16 cellular contexts compared by ENCODE assay signal in genomic region chr7:6533893-6534804, GRCh38. TPM values are rescaled to one million over a fixed set of nuclear protein-coding genes. Genes with fewer than 3 reads are reported as not detected.
DNase-seq lines count a peak whose midpoint lies in the region; ATAC-seq, FAIRE-seq and TF ChIP-seq lines count a peak whose summit lies in the region.
"Had no signal": no experiment of that assay in that cellular context is flagged by ENCODE, and none has a peak within 500 bp of the region (broad histone marks: within the 10 kb centered on the region; RNA-seq: fewer than 3 reads in every experiment).

No MANE protein-coding gene starts in this region.

- 43 to 56% (median 53%) methylated on average over 19 of the region's 19 CpGs for WGBS in psoas muscle, 3 donors

- H3K27me3 ChIP-seq in psoas muscle (ENCODE audit: insufficient read depth in 3 of 3, low read length in 2 of 3): peaks cover 0 to 68% (median 30%) of the 10 kb centered on the region in 3 donors
- peaks cover 87% of the 10 kb centered on the region for H3K27me3 ChIP-seq in foreskin keratinocyte
- H3K27me3 ChIP-seq: testis had no signal

- H3K4me3 ChIP-seq in psoas muscle: no peak overlapping the region
- H3K4me3 ChIP-seq: esophagus muscularis mucosa, SJSA1, spleen, testis had no signal

- DNase-seq in GM12891 (ENCODE audit: insufficient read length, low spot score) (no peak), retina (peak; percentile 21), EL (no peak), psoas muscle (no peak), cortex of kidney (lab: John Stamatoyannopoulos, UW) (no peak), foreskin keratinocyte (no peak)
- DNase-seq in activated T-cell treated with anti-CD3 and anti-CD28 coated beads, Interleukin-2, amount 50 U/mL, for 4 hours: no peak
- DNase-seq: DMS153; naive thymus-derived CD8-positive, alpha-beta T cell; NCI-H82; spleen; testis had no signal

- peaks cover 14% of the 10 kb centered on the region for H3K4me1 Mint-ChIP-seq in activated T-cell treated with anti-CD3 and anti-CD28 coated beads, Interleukin-2, amount 50 U/mL, for 4 hours (ENCODE audit: low read depth)

- no peaks in the 10 kb centered on the region for H3K36me3 ChIP-seq in psoas muscle (ENCODE audit: insufficient read depth in 1 of 2, low read depth in 1 of 2)
- H3K36me3 ChIP-seq: esophagus muscularis mucosa, SJSA1, spleen had no signal

- no peaks in the 10 kb centered on the region for H3K4me1 ChIP-seq in psoas muscle
- no peaks in the 10 kb centered on the region for H3K4me1 ChIP-seq in foreskin keratinocyte

- TF ChIP-seq CTCF in psoas muscle (IDR thresholded peaks at IDR 0.05) (no peak), foreskin keratinocyte (conservative IDR thresholded peaks at IDR 0.05) (no peak)

- H3K4me3 Mint-ChIP-seq in activated T-cell treated with anti-CD3 and anti-CD28 coated beads, Interleukin-2, amount 50 U/mL, for 4 hours: peak overlapping the region; percentile 26

- ATAC-seq in GM21723 (IDR thresholded peaks at IDR 0.05; ENCODE audit: unreplicated experiment): peak; percentile 33
- peak in 1 of 2 donors; percentile 30 for ATAC-seq in activated T-cell treated with anti-CD3 and anti-CD28 coated beads, Interleukin-2, amount 50 U/mL, for 4 hours
- ATAC-seq in psoas muscle: no peak
- no peak for ATAC-seq in foreskin keratinocyte
- ATAC-seq: naive thymus-derived CD8-positive, alpha-beta T cell had no signal

- intact Hi-C loops in psoas muscle (cut with DNase I): no loop called here

- H3K27ac ChIP-seq in psoas muscle (no peak overlapping the region), foreskin keratinocyte (no peak overlapping the region)
- H3K27ac ChIP-seq: esophagus muscularis mucosa, SJSA1, spleen, testis had no signal

- peak; percentile 82 for FAIRE-seq in GM12891 (lab: Jason Lieb, UNC)
- FAIRE-seq: islet of Langerhans had no signal

- H3K36me3 Mint-ChIP-seq in activated T-cell treated with anti-CD3 and anti-CD28 coated beads, Interleukin-2, amount 50 U/mL, for 4 hours (ENCODE audit: insufficient read depth): no peaks in the 10 kb centered on the region
- H3K36me3 Mint-ChIP-seq: naive thymus-derived CD8-positive, alpha-beta T cell had no signal

- H3K9me3 ChIP-seq in psoas muscle: no peaks in the 10 kb centered on the region
- H3K9me3 ChIP-seq: esophagus muscularis mucosa, SJSA1, spleen, testis had no signal

- no peaks in the 10 kb centered on the region for H3K9me3 Mint-ChIP-seq in activated T-cell treated with anti-CD3 and anti-CD28 coated beads, Interleukin-2, amount 50 U/mL, for 4 hours
- H3K9me3 Mint-ChIP-seq: naive thymus-derived CD8-positive, alpha-beta T cell had no signal

- H3K27me3 Mint-ChIP-seq in activated T-cell treated with anti-CD3 and anti-CD28 coated beads, Interleukin-2, amount 50 U/mL, for 4 hours (ENCODE audit: low read depth): peaks cover 37% of the 10 kb centered on the region

- TF ChIP-seq POLR2A in GM12891 (IDR thresholded peaks at IDR 0.05; ENCODE audit: low read depth, low read length): no peak

TF ChIP-seq in GM12891, 5 proteins besides CTCF, POLR2A, EP300 and RAD21:
- TF ChIP-seq POU2F2 (IDR thresholded peaks at IDR 0.05; ENCODE audit: low read depth, low read length): no peak
- TF ChIP-seq PAX5 (IDR thresholded peaks at IDR 0.05; ENCODE audit: insufficient read depth, low read length, severe bottlenecking): no peak
- TF ChIP-seq TAF1 (IDR thresholded peaks at IDR 0.05; ENCODE audit: low read depth, low read length): no peak
- TF ChIP-seq POLR2AphosphoS5 (IDR thresholded peaks at IDR 0.05; ENCODE audit: low read depth, low read length): no peak
- no peak for TF ChIP-seq SPI1 (IDR thresholded peaks at IDR 0.05; ENCODE audit: low read depth, low read length)

RNA-seq across cellular contexts. Expression of gene GRID2IP, which starts 17.1 kb away (rescaled TPM):
- polyA plus RNA-seq in GM12891 (2012; ENCODE audit: low read depth, missing spikeins): 0.03 TPM
- under 1 TPM in 1 of 3 donors, not detected in 2; 0.13 TPM for total RNA-seq in activated T-cell treated with anti-CD3 and anti-CD28 coated beads, Interleukin-2, amount 50 U/mL, for 4 hours
- total RNA-seq in psoas muscle: under 1 TPM in 1 of 4 donors, not detected in 3; 0.06 TPM
- under 1 TPM in 2 of 3 donors, not detected in 1; 0.01 to 0.03 TPM for polyA plus RNA-seq in psoas muscle
- total RNA-seq in foreskin keratinocyte: 0.04 and 0.14 TPM in 2 replicates
- 0.12 TPM in 1 of 2 replicates, not detected in the other for polyA plus RNA-seq in foreskin keratinocyte
- total RNA-seq: esophagus muscularis mucosa, SJSA1 had no signal

RNA-seq across cellular contexts. Expression of gene ZDHHC4, which starts 43.1 kb away (rescaled TPM):
- 22.3 TPM for polyA plus RNA-seq in GM12891 (2012; ENCODE audit: low read depth, missing spikeins)
- total RNA-seq in activated T-cell treated with anti-CD3 and anti-CD28 coated beads, Interleukin-2, amount 50 U/mL, for 4 hours: 10 to 100 TPM; 23.6 to 33.5 (median 27.5) TPM
- total RNA-seq in psoas muscle: 10 to 100 TPM; 46.7 to 60.1 (median 56.1) TPM
- 100 to 1,000 TPM in 1 of 3 donors, 10 to 100 TPM in 2; 60.0 to 112 (median 78.1) TPM for polyA plus RNA-seq in psoas muscle
- 37.9 and 45.3 TPM in 2 replicates for total RNA-seq in foreskin keratinocyte
- 44.5 and 58.5 TPM in 2 replicates for polyA plus RNA-seq in foreskin keratinocyte

RNA-seq across cellular contexts. Expression of gene KDELR2, which starts 50.2 kb away (rescaled TPM):
- polyA plus RNA-seq in GM12891 (2012; ENCODE audit: low read depth, missing spikeins): 27.6 TPM
- total RNA-seq in activated T-cell treated with anti-CD3 and anti-CD28 coated beads, Interleukin-2, amount 50 U/mL, for 4 hours: 10 to 100 TPM; 74.7 to 76.8 (median 75.1) TPM
- 10 to 100 TPM; 29.6 to 47.9 (median 42.6) TPM for total RNA-seq in psoas muscle
- 10 to 100 TPM; 31.9 to 69.7 (median 51.5) TPM for polyA plus RNA-seq in psoas muscle
- total RNA-seq in foreskin keratinocyte: 140 and 157 TPM in 2 replicates
- polyA plus RNA-seq in foreskin keratinocyte: 112 and 126 TPM in 2 replicates

RNA-seq across cellular contexts. Expression of gene INTS15, which starts 55.7 kb away (rescaled TPM):
- 17.1 TPM for polyA plus RNA-seq in GM12891 (2012; ENCODE audit: low read depth, missing spikeins)
- total RNA-seq in activated T-cell treated with anti-CD3 and anti-CD28 coated beads, Interleukin-2, amount 50 U/mL, for 4 hours: 10 to 100 TPM; 51.4 to 60.1 (median 59.1) TPM
- 10 to 100 TPM; 14.1 to 26.3 (median 21.3) TPM for total RNA-seq in psoas muscle
- 10 to 100 TPM; 20.3 to 46.0 (median 25.6) TPM for polyA plus RNA-seq in psoas muscle
- 19.3 and 19.5 TPM in 2 replicates for total RNA-seq in foreskin keratinocyte
- 19.4 TPM in 2 replicates for polyA plus RNA-seq in foreskin keratinocyte
